Comparison of ENCODE assay signal across 1 cellular context in the genomic region with DNA sequence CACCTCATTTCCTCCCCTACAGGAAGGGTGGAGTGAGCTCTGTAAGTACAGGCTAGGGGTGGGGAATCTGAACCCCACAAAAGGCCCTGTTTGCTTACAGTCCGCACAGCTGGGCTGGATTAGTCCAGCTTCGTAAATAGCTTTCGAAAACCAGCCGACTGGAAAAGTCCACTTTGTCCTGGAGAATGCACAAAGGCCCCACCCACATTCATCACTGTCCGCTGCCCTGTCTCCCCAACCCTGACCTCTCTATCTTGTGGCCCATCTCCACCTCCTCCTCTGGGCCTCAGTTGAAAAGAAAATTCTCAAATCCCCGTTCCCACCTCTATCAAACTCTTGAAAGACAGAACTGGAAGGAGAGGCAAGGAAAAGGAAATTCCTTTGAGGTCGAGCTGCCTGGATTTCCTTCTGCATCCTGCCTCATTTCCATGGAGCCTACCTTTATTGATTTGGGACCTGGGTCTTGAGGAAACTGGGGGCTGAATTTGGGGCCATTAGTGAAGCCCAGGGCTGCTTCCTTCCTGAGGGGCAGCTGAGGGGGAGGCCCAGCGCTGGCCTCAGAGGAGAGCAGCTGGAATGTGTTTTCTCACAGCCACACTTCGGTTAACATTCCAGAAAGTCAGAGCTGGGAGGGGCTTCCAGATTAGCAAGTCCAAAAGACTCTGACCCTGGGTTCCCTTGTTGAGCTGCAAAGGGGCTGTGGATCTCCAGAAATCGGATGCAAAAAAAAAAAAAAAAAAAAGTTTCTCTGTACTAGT.
TF ChIP-seq lines count a peak whose summit lies in the region.

No MANE protein-coding gene starts in this region.

TF ChIP-seq in HepG2, 621 proteins besides CTCF, POLR2A, EP300 and RAD21 (continued from another document):
- TF ChIP-seq PAWR (CRISPR knock-in tag; IDR thresholded peaks at IDR 0.05; ENCODE audit: borderline replicate concordance) (no peak), FOXK1 (CRISPR knock-in tag; IDR thresholded peaks at IDR 0.05; ENCODE audit: borderline replicate concordance, low read depth) (peak; percentile 2; the same call in 1 of the 2 replicates), ZSCAN29 (CRISPR knock-in tag; conservative IDR thresholded peaks at IDR 0.05) (peak; percentile 68; the same call in 1 of the 2 replicates), ZNF792 (CRISPR knock-in tag; IDR thresholded peaks at IDR 0.05) (no peak), ZNF441 (CRISPR knock-in tag; IDR thresholded peaks at IDR 0.05; ENCODE audit: borderline replicate concordance) (0 out of 2 replicates have a peak, but pooled peaks have one; percentile 67), KLF15 (CRISPR knock-in tag; IDR thresholded peaks at IDR 0.05; ENCODE audit: borderline replicate concordance) (no peak), ZNF720 (CRISPR knock-in tag; IDR thresholded peaks at IDR 0.05) (no peak), HOXA5 (CRISPR knock-in tag; IDR thresholded peaks at IDR 0.05) (peak; percentile 79), ISX (CRISPR knock-in tag; conservative IDR thresholded peaks at IDR 0.05) (no peak; the same call in 1 of the 2 replicates), RELA (CRISPR knock-in tag; IDR thresholded peaks at IDR 0.05) (no peak), FOSL2 (CRISPR knock-in tag; IDR thresholded peaks at IDR 0.05) (peak; percentile 34), ONECUT2 (CRISPR knock-in tag; IDR thresholded peaks at IDR 0.05) (no peak)
- TF ChIP-seq, protein P1, sequence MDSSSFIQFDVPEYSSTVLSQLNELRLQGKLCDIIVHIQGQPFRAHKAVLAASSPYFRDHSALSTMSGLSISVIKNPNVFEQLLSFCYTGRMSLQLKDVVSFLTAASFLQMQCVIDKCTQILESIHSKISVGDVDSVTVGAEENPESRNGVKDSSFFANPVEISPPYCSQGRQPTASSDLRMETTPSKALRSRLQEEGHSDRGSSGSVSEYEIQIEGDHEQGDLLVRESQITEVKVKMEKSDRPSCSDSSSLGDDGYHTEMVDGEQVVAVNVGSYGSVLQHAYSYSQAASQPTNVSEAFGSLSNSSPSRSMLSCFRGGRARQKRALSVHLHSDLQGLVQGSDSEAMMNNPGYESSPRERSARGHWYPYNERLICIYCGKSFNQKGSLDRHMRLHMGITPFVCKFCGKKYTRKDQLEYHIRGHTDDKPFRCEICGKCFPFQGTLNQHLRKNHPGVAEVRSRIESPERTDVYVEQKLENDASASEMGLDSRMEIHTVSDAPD (CRISPR knock-in tag; IDR thresholded peaks at IDR 0.05): 0 out of 2 replicates have a peak, but pooled peaks have one; percentile 4
- TF ChIP-seq, protein P2, sequence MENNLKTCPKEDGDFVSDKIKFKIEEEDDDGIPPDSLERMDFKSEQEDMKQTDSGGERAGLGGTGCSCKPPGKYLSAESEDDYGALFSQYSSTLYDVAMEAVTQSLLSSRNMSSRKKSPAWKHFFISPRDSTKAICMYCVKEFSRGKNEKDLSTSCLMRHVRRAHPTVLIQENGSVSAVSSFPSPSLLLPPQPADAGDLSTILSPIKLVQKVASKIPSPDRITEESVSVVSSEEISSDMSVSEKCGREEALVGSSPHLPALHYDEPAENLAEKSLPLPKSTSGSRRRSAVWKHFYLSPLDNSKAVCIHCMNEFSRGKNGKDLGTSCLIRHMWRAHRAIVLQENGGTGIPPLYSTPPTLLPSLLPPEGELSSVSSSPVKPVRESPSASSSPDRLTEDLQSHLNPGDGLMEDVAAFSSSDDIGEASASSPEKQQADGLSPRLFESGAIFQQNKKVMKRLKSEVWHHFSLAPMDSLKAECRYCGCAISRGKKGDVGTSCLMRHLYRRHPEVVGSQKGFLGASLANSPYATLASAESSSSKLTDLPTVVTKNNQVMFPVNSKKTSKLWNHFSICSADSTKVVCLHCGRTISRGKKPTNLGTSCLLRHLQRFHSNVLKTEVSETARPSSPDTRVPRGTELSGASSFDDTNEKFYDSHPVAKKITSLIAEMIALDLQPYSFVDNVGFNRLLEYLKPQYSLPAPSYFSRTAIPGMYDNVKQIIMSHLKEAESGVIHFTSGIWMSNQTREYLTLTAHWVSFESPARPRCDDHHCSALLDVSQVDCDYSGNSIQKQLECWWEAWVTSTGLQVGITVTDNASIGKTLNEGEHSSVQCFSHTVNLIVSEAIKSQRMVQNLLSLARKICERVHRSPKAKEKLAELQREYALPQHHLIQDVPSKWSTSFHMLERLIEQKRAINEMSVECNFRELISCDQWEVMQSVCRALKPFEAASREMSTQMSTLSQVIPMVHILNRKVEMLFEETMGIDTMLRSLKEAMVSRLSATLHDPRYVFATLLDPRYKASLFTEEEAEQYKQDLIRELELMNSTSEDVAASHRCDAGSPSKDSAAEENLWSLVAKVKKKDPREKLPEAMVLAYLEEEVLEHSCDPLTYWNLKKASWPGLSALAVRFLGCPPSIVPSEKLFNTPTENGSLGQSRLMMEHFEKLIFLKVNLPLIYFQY (CRISPR knock-in tag; IDR thresholded peaks at IDR 0.05; ENCODE audit: borderline replicate concordance): no peak
- TF ChIP-seq, protein P3, sequence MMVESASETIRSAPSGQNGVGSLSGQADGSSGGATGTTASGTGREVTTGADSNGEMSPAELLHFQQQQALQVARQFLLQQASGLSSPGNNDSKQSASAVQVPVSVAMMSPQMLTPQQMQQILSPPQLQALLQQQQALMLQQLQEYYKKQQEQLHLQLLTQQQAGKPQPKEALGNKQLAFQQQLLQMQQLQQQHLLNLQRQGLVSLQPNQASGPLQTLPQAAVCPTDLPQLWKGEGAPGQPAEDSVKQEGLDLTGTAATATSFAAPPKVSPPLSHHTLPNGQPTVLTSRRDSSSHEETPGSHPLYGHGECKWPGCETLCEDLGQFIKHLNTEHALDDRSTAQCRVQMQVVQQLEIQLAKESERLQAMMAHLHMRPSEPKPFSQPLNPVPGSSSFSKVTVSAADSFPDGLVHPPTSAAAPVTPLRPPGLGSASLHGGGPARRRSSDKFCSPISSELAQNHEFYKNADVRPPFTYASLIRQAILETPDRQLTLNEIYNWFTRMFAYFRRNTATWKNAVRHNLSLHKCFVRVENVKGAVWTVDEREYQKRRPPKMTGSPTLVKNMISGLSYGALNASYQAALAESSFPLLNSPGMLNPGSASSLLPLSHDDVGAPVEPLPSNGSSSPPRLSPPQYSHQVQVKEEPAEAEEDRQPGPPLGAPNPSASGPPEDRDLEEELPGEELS (CRISPR knock-in tag; IDR thresholded peaks at IDR 0.05): peak; percentile 91
- TF ChIP-seq, protein P4, sequence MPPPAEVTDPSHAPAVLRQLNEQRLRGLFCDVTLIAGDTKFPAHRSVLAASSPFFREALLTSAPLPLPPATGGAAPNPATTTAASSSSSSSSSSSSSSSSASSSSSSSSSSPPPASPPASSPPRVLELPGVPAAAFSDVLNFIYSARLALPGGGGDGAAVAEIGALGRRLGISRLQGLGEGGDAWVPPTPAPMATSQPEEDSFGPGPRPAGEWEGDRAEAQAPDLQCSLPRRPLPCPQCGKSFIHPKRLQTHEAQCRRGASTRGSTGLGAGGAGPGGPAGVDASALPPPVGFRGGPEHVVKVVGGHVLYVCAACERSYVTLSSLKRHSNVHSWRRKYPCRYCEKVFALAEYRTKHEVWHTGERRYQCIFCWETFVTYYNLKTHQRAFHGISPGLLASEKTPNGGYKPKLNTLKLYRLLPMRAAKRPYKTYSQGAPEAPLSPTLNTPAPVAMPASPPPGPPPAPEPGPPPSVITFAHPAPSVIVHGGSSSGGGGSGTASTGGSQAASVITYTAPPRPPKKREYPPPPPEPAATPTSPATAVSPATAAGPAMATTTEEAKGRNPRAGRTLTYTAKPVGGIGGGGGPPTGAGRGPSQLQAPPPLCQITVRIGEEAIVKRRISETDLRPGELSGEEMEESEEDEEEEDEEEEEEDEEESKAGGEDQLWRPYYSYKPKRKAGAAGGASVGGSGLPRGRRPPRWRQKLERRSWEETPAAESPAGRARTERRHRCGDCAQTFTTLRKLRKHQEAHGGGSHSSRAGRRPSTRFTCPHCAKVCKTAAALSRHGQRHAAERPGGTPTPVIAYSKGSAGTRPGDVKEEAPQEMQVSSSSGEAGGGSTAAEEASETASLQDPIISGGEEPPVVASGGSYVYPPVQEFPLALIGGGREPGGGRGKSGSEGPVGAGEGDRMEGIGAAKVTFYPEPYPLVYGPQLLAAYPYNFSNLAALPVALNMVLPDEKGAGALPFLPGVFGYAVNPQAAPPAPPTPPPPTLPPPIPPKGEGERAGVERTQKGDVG (CRISPR knock-in tag; IDR thresholded peaks at IDR 0.05; ENCODE audit: borderline replicate concordance): peak; percentile 23; the same call in 1 of the 2 replicates
